17 cellular contexts compared by ENCODE assay signal in genomic region chr15:72070817-72071447, GRCh38. TPM values are rescaled to one million over a fixed set of nuclear protein-coding genes. Genes with fewer than 3 reads are reported as not detected.
DNase-seq lines count a peak whose midpoint lies in the region; ATAC-seq and TF ChIP-seq lines count a peak whose summit lies in the region.
"Had no signal": no experiment of that assay in that cellular context is flagged by ENCODE, and none has a peak within 500 bp of the region (broad histone marks: within the 10 kb centered on the region; RNA-seq: fewer than 3 reads in every experiment).

No MANE protein-coding gene starts in this region.

- no peaks in the 10 kb centered on the region for H3K27me3 Mint-ChIP-seq in HFFc6 (ENCODE audit: insufficient read depth)
- no peaks in the 10 kb centered on the region for H3K27me3 Mint-ChIP-seq in effector memory CD8-positive, alpha-beta T cell

- H3K79me2 ChIP-seq in OCI-LY1 (ENCODE audit: insufficient read depth, low read length) = peaks cover 46% of the 10 kb centered on the region

- peak overlapping the region; percentile 28 for H3K4me2 ChIP-seq in OCI-LY1 (ENCODE audit: low read length)

- H3K4me3 ChIP-seq in OCI-LY1 (ENCODE audit: low read depth, low read length, poor library complexity, severe bottlenecking) (peak overlapping the region; percentile 26), ascending aorta (no peak overlapping the region)

- H3K9me2 ChIP-seq in OCI-LY1 (ENCODE audit: low read depth, low read length) = no peaks in the 10 kb centered on the region

- H3K36me3 ChIP-seq in OCI-LY1 (ENCODE audit: insufficient read depth, low read length) = no peaks in the 10 kb centered on the region
- no peaks in the 10 kb centered on the region for H3K36me3 ChIP-seq in ascending aorta
- H3K36me3 ChIP-seq: BE2C had no signal

- H3K4me1 ChIP-seq in OCI-LY1 (ENCODE audit: insufficient read depth, low read length, severe bottlenecking) (peaks cover 40% of the 10 kb centered on the region), ascending aorta (no peaks in the 10 kb centered on the region)
- H3K4me1 ChIP-seq: BE2C had no signal

- peaks cover 19% of the 10 kb centered on the region for H3K4me1 Mint-ChIP-seq in HFFc6 (ENCODE audit: low read depth)
- H3K4me1 Mint-ChIP-seq in effector memory CD8-positive, alpha-beta T cell (ENCODE audit: low read depth in 2 of 2) = peaks cover 6 to 21% of the 10 kb centered on the region in 2 donors

- DNase-seq in HFFc6 (peak; percentile 8), germinal center (ENCODE audit: low spot score) (peak; percentile 14), DMS79 treated with DMSO at 0.1 percent for 48 hours (lab: John Stamatoyannopoulos, UW) (no peak), mesenteric fat pad (ENCODE audit: low spot score) (no peak), ascending aorta (ENCODE audit: low spot score in 2 of 2) (no peak)
- no peak for DNase-seq in effector memory CD8-positive, alpha-beta T cell
- DNase-seq: BE2C; CD8-positive, alpha-beta memory T cell; DMS 273 treated with DMSO at 0.1 percent for 48 hours; H9; NCI-H1048; NCI-H1694; NCI-H748 treated with DMSO at 0.1 percent for 48 hours; Right ventricle myocardium superior had no signal

- intact Hi-C loops in ascending aorta (cut with DNase I) = no loop called here

- no peaks in the 10 kb centered on the region for H3K36me3 Mint-ChIP-seq in HFFc6 (ENCODE audit: low read depth)
- H3K36me3 Mint-ChIP-seq in effector memory CD8-positive, alpha-beta T cell (ENCODE audit: insufficient read depth) = no peaks in the 10 kb centered on the region

- H3K27ac Mint-ChIP-seq in HFFc6 = no peak overlapping the region
- peak overlapping the region in 1 of 2 donors; percentile 13 for H3K27ac Mint-ChIP-seq in effector memory CD8-positive, alpha-beta T cell

- H2AFZ ChIP-seq in OCI-LY1 (ENCODE audit: low read length) = no peak overlapping the region

- no peak for ATAC-seq in effector memory CD8-positive, alpha-beta T cell (replicated peaks)
- ATAC-seq: Panc1, SK-N-SH treated with all-trans-retinoic acid at 6 μM for 48 hours had no signal

- no peak for TF ChIP-seq CTCF in HFFc6 (IDR thresholded peaks at IDR 0.05)
- no peak for TF ChIP-seq CTCF in OCI-LY1 (IDR thresholded peaks at IDR 0.05; ENCODE audit: low read length)
- TF ChIP-seq CTCF in ascending aorta (IDR thresholded peaks at IDR 0.05) = no peak

- no peaks in the 10 kb centered on the region for H4K20me1 ChIP-seq in OCI-LY1 (ENCODE audit: insufficient read depth, low read length)

- no peaks in the 10 kb centered on the region for H3F3A ChIP-seq in OCI-LY1 (ENCODE audit: insufficient read depth, low read length)

- H3K27ac ChIP-seq in OCI-LY1 (ENCODE audit: low read depth, low read length, poor library complexity, severe bottlenecking) = peak overlapping the region; percentile 82
- no peak overlapping the region for H3K27ac ChIP-seq in ascending aorta

- H3K27me3 ChIP-seq in OCI-LY1 (ENCODE audit: insufficient read depth, low read length) (no peaks in the 10 kb centered on the region), ascending aorta (no peaks in the 10 kb centered on the region)
- H3K27me3 ChIP-seq: BE2C had no signal

- peak overlapping the region; percentile 33; the same call in 1 of the 2 replicates for H3K9ac ChIP-seq in OCI-LY1 (ENCODE audit: low read length)

- no peaks in the 10 kb centered on the region for H3K9me3 Mint-ChIP-seq in HFFc6
- H3K9me3 Mint-ChIP-seq in effector memory CD8-positive, alpha-beta T cell = no peaks in the 10 kb centered on the region
- H3K9me3 Mint-ChIP-seq: CD8-positive, alpha-beta memory T cell; H9 had no signal

- H3K4me3 Mint-ChIP-seq in HFFc6 = no peak overlapping the region
- H3K4me3 Mint-ChIP-seq in effector memory CD8-positive, alpha-beta T cell = no peak overlapping the region
- H3K4me3 Mint-ChIP-seq: CD8-positive, alpha-beta memory T cell; H9 had no signal

- H3K9me3 ChIP-seq in OCI-LY1 (ENCODE audit: low read length) = no peaks in the 10 kb centered on the region
- no peaks in the 10 kb centered on the region for H3K9me3 ChIP-seq in ascending aorta
- H3K9me3 ChIP-seq: BE2C had no signal

RNA-seq across cellular contexts. Expression of gene MYO9A, which starts 47.0 kb away (rescaled TPM):
- 10 to 100 TPM; 25.3 to 29.1 (median 27.3) TPM for total RNA-seq in HFFc6 (2021; fragmentation: NEBNext Ultra II Directional; extraction: Animal tissue kit (Norgen Biotek cat#: 25700))
- total RNA-seq in mesenteric fat pad (47.1 TPM), ascending aorta (128 TPM)

RNA-seq across cellular contexts. Expression of gene SENP8, which starts 47.3 kb away (rescaled TPM):
- 1 to 10 TPM; 3.4 to 4.8 (median 3.8) TPM for total RNA-seq in HFFc6 (2021; fragmentation: NEBNext Ultra II Directional; extraction: Animal tissue kit (Norgen Biotek cat#: 25700))
- total RNA-seq in mesenteric fat pad = 1.5 TPM
- total RNA-seq in ascending aorta = 3.5 TPM

Comparison
In these comparisons a context has a peak if more than half of its experiments do, and no peak if none do; other contexts are left out.
1. DNase-seq: peak in HFFc6 (single experiment) and germinal center (single experiment); none in DMS79 treated with DMSO at 0.1 percent for 48 hours (single experiment), mesenteric fat pad (single experiment), ascending aorta (0 of 2) and effector memory CD8-positive, alpha-beta T cell (0 of 3).